In the genomic region with DNA sequence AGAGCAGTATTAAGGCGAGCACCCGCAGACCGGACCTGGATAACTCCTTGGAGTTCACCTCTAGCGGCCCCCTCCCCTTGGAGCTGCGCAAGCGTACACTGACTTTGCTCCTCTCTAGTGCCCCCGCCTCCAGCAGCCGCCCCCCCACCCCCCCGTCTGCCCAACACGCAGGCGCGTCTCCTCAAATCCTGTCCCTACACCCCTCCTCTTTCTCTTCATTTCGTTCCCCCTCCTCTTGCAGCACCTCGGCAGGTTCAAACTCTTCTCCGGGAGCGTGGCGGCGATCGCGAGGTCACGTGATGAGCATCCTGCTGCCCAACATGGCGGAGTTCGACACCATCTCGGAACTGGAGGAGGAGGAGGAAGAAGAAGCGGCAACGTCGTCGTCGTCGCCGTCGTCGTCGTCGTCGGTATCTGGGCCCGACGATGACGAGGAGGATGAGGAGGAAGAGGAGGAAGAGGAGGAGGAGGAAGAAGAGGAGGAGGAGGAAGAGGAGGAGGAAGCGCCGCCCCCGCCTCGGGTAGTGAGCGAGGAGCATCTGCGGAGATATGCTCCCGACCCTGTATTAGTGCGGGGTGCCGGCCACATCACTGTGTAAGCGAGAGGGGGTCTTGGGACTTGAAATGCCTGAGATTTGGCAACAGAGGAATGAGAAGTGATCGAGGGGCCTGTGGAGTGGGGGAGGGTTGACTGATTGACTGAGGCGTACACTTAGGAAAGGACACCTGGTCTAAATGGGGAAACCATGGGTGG, we compare ENCODE assay signal across 1 cellular context.
A peak's percentile ranks its signal among the peaks of the same experiment; 100 is the strongest.
TF ChIP-seq lines count a peak whose summit lies in the region.

Gene CHIC1, plus strand, starts transcription at position 212 of the 754 bp plus-strand sequence. Its CDS starts 88 bp downstream, at position 300.

TF ChIP-seq in HEK293, 187 proteins besides CTCF, POLR2A, EP300 and RAD21 (continued from another document and continues in another):
- TF ChIP-seq ZNF18 (tag by site-specific recombination; IDR thresholded peaks at IDR 0.05) (no peak), ZNF138 (tag by site-specific recombination; IDR thresholded peaks at IDR 0.05; ENCODE audit: borderline replicate concordance) (no peak), ZNF148 (tag by site-specific recombination; IDR thresholded peaks at IDR 0.05; ENCODE audit: borderline replicate concordance) (no peak), ZNF837 (tag by site-specific recombination; IDR thresholded peaks at IDR 0.05) (no peak), ZNF146 (tag by site-specific recombination; IDR thresholded peaks at IDR 0.05) (peak; percentile 20; the same call in 1 of the 2 replicates), ZNF23 (tag by site-specific recombination; IDR thresholded peaks at IDR 0.05; ENCODE audit: borderline replicate concordance) (no peak), OSR2 (tag by site-specific recombination; IDR thresholded peaks at IDR 0.05) (no peak), PRDM1 (tag by site-specific recombination; IDR thresholded peaks at IDR 0.05) (no peak; the same call in 1 of the 2 replicates), ZNF768 (tag by site-specific recombination; IDR thresholded peaks at IDR 0.05) (no peak), ZNF549 (tag by site-specific recombination; IDR thresholded peaks at IDR 0.05) (no peak), ZNF48 (tag by site-specific recombination; IDR thresholded peaks at IDR 0.05) (no peak), ZNF585B (tag by site-specific recombination; IDR thresholded peaks at IDR 0.05) (no peak), ZFP37 (tag by site-specific recombination; IDR thresholded peaks at IDR 0.05) (no peak), ZNF501 (tag by site-specific recombination; IDR thresholded peaks at IDR 0.05) (peak; percentile 72; the same call in 1 of the 2 replicates), ZNF555 (tag by site-specific recombination; conservative IDR thresholded peaks at IDR 0.05) (no peak), KLF7 (tag by site-specific recombination; IDR thresholded peaks at IDR 0.05; ENCODE audit: borderline replicate concordance) (no peak), ZNF2 (tag by site-specific recombination; IDR thresholded peaks at IDR 0.05) (peak; percentile 56; the same call in 1 of the 2 replicates), ZEB2 (tag by site-specific recombination; IDR thresholded peaks at IDR 0.05) (peak; percentile 67), ZNF114 (tag by site-specific recombination; IDR thresholded peaks at IDR 0.05) (no peak), ZNF558 (tag by site-specific recombination; IDR thresholded peaks at IDR 0.05) (no peak), ZNF670 (tag by site-specific recombination; IDR thresholded peaks at IDR 0.05; ENCODE audit: low read depth) (no peak), ZNF350 (tag by site-specific recombination; IDR thresholded peaks at IDR 0.05) (no peak), ZNF184 (tag by site-specific recombination; IDR thresholded peaks at IDR 0.05) (no peak), ZNF707 (tag by site-specific recombination; IDR thresholded peaks at IDR 0.05) (no peak), ZBTB20 (tag by site-specific recombination; IDR thresholded peaks at IDR 0.05) (peak; percentile 60; the same call in 1 of the 2 replicates), ZNF366 (tag by site-specific recombination; conservative IDR thresholded peaks at IDR 0.05) (peak; percentile 42), ZNF580 (tag by site-specific recombination; IDR thresholded peaks at IDR 0.05) (0 out of 2 replicates have a peak, but pooled peaks have one; percentile 12), KLF17 (tag by site-specific recombination; IDR thresholded peaks at IDR 0.05) (0 out of 2 replicates have a peak, but pooled peaks have one; percentile 39), KLF16 (tag by site-specific recombination; IDR thresholded peaks at IDR 0.05) (peak; percentile 64; the same call in 1 of the 2 replicates), ZXDB (tag by site-specific recombination; IDR thresholded peaks at IDR 0.05) (peak; percentile 78), ZNF560 (tag by site-specific recombination; IDR thresholded peaks at IDR 0.05; ENCODE audit: borderline replicate concordance) (no peak), ZNF433 (tag by site-specific recombination; IDR thresholded peaks at IDR 0.05; ENCODE audit: low read depth) (no peak), GLI2 (tag by site-specific recombination; IDR thresholded peaks at IDR 0.05; ENCODE audit: borderline replicate concordance, low read depth) (no peak), WT1 (tag by site-specific recombination; IDR thresholded peaks at IDR 0.05) (no peak), ZNF274 (IDR thresholded peaks at IDR 0.05; ENCODE audit: low read length) (no peak), ZNF274 (tag by site-specific recombination; IDR thresholded peaks at IDR 0.05; ENCODE audit: borderline replicate concordance) (no peak), ZBTB48 (tag by site-specific recombination; IDR thresholded peaks at IDR 0.05) (0 out of 2 replicates have a peak, but pooled peaks have one; percentile 39), ZNF239 (tag by site-specific recombination; IDR thresholded peaks at IDR 0.05) (peak; percentile 60; the same call in 1 of the 2 replicates), ZNF404 (tag by site-specific recombination; IDR thresholded peaks at IDR 0.05) (no peak), YY1 (tag by site-specific recombination; IDR thresholded peaks at IDR 0.05) (peak; percentile 87)
- TF ChIP-seq, protein P1, sequence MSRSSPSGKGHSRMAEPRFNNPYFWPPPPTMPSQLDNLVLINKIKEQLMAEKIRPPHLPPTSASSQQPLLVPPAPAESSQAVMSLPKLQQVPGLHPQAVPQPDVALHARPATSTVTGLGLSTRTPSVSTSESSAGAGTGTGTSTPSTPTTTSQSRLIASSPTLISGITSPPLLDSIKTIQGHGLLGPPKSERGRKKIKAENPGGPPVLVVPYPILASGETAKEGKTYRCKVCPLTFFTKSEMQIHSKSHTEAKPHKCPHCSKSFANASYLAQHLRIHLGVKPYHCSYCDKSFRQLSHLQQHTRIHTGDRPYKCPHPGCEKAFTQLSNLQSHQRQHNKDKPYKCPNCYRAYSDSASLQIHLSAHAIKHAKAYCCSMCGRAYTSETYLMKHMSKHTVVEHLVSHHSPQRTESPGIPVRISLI (tag by site-specific recombination; IDR thresholded peaks at IDR 0.05): no peak
- TF ChIP-seq, protein P2, sequence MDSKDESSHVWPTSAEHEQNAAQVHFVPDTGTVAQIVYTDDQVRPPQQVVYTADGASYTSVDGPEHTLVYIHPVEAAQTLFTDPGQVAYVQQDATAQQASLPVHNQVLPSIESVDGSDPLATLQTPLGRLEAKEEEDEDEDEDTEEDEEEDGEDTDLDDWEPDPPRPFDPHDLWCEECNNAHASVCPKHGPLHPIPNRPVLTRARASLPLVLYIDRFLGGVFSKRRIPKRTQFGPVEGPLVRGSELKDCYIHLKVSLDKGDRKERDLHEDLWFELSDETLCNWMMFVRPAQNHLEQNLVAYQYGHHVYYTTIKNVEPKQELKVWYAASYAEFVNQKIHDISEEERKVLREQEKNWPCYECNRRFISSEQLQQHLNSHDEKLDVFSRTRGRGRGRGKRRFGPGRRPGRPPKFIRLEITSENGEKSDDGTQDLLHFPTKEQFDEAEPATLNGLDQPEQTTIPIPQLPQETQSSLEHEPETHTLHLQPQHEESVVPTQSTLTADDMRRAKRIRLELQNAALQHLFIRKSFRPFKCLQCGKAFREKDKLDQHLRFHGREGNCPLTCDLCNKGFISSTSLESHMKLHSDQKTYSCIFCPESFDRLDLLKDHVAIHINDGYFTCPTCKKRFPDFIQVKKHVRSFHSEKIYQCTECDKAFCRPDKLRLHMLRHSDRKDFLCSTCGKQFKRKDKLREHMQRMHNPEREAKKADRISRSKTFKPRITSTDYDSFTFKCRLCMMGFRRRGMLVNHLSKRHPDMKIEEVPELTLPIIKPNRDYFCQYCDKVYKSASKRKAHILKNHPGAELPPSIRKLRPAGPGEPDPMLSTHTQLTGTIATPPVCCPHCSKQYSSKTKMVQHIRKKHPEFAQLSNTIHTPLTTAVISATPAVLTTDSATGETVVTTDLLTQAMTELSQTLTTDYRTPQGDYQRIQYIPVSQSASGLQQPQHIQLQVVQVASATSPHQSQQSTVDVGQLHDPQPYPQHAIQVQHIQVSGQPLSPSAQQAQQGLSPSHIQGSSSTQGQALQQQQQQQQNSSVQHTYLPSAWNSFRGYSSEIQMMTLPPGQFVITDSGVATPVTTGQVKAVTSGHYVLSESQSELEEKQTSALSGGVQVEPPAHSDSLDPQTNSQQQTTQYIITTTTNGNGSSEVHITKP (tag by site-specific recombination; IDR thresholded peaks at IDR 0.05): peak; percentile 60
- TF ChIP-seq, protein P3, sequence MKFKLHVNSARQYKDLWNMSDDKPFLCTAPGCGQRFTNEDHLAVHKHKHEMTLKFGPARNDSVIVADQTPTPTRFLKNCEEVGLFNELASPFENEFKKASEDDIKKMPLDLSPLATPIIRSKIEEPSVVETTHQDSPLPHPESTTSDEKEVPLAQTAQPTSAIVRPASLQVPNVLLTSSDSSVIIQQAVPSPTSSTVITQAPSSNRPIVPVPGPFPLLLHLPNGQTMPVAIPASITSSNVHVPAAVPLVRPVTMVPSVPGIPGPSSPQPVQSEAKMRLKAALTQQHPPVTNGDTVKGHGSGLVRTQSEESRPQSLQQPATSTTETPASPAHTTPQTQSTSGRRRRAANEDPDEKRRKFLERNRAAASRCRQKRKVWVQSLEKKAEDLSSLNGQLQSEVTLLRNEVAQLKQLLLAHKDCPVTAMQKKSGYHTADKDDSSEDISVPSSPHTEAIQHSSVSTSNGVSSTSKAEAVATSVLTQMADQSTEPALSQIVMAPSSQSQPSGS (tag by site-specific recombination; IDR thresholded peaks at IDR 0.05; ENCODE audit: low read depth): no peak
- TF ChIP-seq, protein P4, sequence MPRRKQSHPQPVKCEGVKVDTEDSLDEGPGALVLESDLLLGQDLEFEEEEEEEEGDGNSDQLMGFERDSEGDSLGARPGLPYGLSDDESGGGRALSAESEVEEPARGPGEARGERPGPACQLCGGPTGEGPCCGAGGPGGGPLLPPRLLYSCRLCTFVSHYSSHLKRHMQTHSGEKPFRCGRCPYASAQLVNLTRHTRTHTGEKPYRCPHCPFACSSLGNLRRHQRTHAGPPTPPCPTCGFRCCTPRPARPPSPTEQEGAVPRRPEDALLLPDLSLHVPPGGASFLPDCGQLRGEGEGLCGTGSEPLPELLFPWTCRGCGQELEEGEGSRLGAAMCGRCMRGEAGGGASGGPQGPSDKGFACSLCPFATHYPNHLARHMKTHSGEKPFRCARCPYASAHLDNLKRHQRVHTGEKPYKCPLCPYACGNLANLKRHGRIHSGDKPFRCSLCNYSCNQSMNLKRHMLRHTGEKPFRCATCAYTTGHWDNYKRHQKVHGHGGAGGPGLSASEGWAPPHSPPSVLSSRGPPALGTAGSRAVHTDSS (tag by site-specific recombination; IDR thresholded peaks at IDR 0.05): peak; percentile 100
